8 cellular contexts compared by ENCODE assay signal in the genomic region with DNA sequence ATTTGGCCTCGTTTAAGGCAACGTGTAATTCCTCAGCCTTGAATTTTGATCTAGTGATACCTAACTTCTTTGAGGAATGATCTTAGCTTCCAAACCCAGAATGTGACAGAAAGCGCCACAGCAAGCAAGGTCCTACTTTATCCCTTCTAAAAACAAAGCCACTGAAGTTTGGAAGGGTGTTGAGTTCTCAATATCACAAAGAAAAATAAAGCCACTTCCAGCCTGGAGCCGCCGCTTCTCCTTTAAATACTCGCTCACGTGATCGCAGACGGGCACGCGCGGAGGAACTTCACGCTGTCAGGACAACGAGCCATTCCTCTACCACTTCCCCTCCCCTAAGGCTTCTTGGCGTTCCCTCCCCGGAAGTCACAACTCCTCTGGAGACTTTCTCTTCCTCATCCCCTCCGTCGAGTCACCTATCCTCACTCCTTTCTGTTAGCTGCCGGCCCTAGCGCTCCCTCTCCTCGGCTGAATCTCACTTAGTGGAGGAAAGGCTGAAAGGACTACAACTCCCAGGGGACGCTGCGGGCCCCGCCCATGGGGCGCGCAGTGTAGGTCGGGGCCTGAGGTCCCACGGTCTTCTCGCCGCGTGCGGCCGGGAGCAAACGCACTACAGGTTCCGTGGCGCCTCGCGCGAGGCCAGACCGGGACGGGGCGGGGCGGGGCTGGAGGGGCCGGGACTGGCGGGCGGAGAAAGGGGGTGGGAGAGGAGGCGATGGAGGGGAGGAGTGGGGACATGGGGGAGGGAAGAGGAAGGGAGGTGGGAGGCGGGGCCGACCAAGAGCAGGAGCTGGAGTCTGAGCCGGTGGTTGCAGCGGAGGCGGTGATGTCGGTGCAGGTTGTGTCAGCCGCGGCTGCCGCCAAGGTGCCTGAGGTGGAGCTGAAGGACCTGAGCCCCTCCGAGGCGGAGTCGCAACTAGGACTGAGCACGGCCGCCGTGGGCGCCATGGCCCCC.
DNase-seq lines count a peak whose midpoint lies in the region; ATAC-seq lines count a peak whose summit lies in the region.

Gene AHCYL2 (plus strand): TSS at position 780 of the 955 bp plus-strand sequence.

- DNase-seq in AG20443 (ENCODE audit: low spot score) (peak; percentile 98), NCI-H446 (lab: John Stamatoyannopoulos, UW) (peak; percentile 88 to 95), iris pigment epithelial cell (ENCODE audit: low read depth) (peak; percentile 98)
- peak; percentile 95 to 98 (median 96) for DNase-seq in activated CD4-positive, CD25-positive, alpha-beta regulatory T cell (lab: John Stamatoyannopoulos, UW)
- DNase-seq in central memory CD4-positive, alpha-beta T cell, result peak; percentile 94
- DNase-seq in stimulated activated CD4-positive, alpha-beta T cell treated with anti-CD3 and anti-CD28 coated beads, Interleukin-12 subunit alpha, Interleukin-12 subunit beta, amount 100 ng/mL, for 24 hours (ENCODE audit: low read depth in 2 of 2), result peak; percentile 96

- ATAC-seq in GM19043 (IDR thresholded peaks at IDR 0.05; ENCODE audit: low read depth, unreplicated experiment) (peak; percentile 85), HG03354 (IDR thresholded peaks at IDR 0.05; ENCODE audit: poor library complexity, severe bottlenecking, unreplicated experiment) (peak; percentile 87)

Comparison
In these comparisons a context has a peak if more than half of its experiments do, and no peak if none do; other contexts are left out.
1. Peak in every context shown above with its lines: DNase-seq and ATAC-seq.